In genomic region chr6:41581381-41581991, GRCh38 we compare ENCODE assay signal across 9 cellular contexts. TPM values are rescaled to one million over a fixed set of nuclear protein-coding genes. Genes with fewer than 3 reads are reported as not detected.
DNase-seq lines count a peak whose midpoint lies in the region; ATAC-seq and TF ChIP-seq lines count a peak whose summit lies in the region.
"Had no signal": no experiment of that assay in that cellular context is flagged by ENCODE, and none has a peak within 500 bp of the region (broad histone marks: within the 10 kb centered on the region; RNA-seq: fewer than 3 reads in every experiment).

No MANE protein-coding gene starts in this region.

- intact Hi-C loops in Caco-2 (cut with micrococcal nuclease; ENCODE audit: unreplicated experiment) = no loop called here
- intact Hi-C loops in dorsolateral prefrontal cortex (cut with DNase I) = no loop called here

- no peak for DNase-seq in Caco-2
- DNase-seq in NCI-H69 (lab: John Stamatoyannopoulos, UW) = peak; percentile 77
- peak; percentile 55 for DNase-seq in dedifferentiated amniotic fluid mesenchymal stem cell (ENCODE audit: extremely low spot score)
- peak; percentile 99 for DNase-seq in myocyte (ENCODE audit: low read depth)
- no peak for DNase-seq in dorsolateral prefrontal cortex
- DNase-seq in activated naive CD4-positive, alpha-beta T cell treated with Interleukin-2 at 50 U/mL for 16 hours = no peak
- no peak for DNase-seq in NOMO-1 treated with dmso at 0.1 percent for 144 hours (lab: John Stamatoyannopoulos, UW; ENCODE audit: unreplicated experiment)
- DNase-seq: activated T-cell treated with anti-CD3 and anti-CD28 coated beads, Interleukin-2, amount 50 U/mL, for 24 hours had no signal

- peak overlapping the region; percentile 75 for H3K27ac Mint-ChIP-seq in Caco-2 (ENCODE audit: unreplicated experiment)
- H3K27ac Mint-ChIP-seq: activated T-cell treated with anti-CD3 and anti-CD28 coated beads, Interleukin-2, amount 50 U/mL, for 24 hours had no signal

- BruUV-seq in Caco-2 (replicated peaks; lab: Mats Ljungman, UMichigan) = no TSS peak

- H3K9me3 Mint-ChIP-seq in Caco-2 (ENCODE audit: unreplicated experiment) = no peaks in the 10 kb centered on the region
- H3K9me3 Mint-ChIP-seq: activated T-cell treated with anti-CD3 and anti-CD28 coated beads, Interleukin-2, amount 50 U/mL, for 24 hours had no signal

- TF ChIP-seq CTCF in Caco-2 (IDR thresholded peaks at IDR 0.05; ENCODE audit: insufficient read depth in 1 of 2, low read depth in 1 of 2, low read length in 1 of 2, severe bottlenecking in 1 of 2, unreplicated experiment in 1 of 2) (no peak), dorsolateral prefrontal cortex (IDR thresholded peaks at IDR 0.05 in 54 of 56, conservative IDR thresholded peaks at IDR 0.05 in 2 of 56; ENCODE audit: low read depth in 1 of 56, partially characterized antibody in 56 of 56) (no peak)

- POLR2A ChIA-PET in Caco-2 (lab: Charles Lee) = no interaction called here

- no peaks in the 10 kb centered on the region for H3K9me3 ChIP-seq in Caco-2

- no peak overlapping the region for H3K4me3 ChIP-seq in Caco-2 (ENCODE audit: low read depth, low read length)
- H3K4me3 ChIP-seq in dorsolateral prefrontal cortex = no peak overlapping the region

- no peaks in the 10 kb centered on the region for H3K27me3 Mint-ChIP-seq in Caco-2 (ENCODE audit: insufficient read depth, unreplicated experiment)
- H3K27me3 Mint-ChIP-seq: activated T-cell treated with anti-CD3 and anti-CD28 coated beads, Interleukin-2, amount 50 U/mL, for 24 hours had no signal

- peaks cover 10% of the 10 kb centered on the region; the same call in 1 of the 2 replicates for H3K36me3 ChIP-seq in Caco-2 (ENCODE audit: control insufficient read depth, insufficient read depth, low read length)

- peak overlapping the region in 5 of 59 donors; percentile 10 to 47 (median 24) for H3K27ac ChIP-seq in dorsolateral prefrontal cortex

- CTCF ChIA-PET in Caco-2 (lab: Charles Lee) = no interaction called here

- H3K27me3 ChIP-seq in Caco-2 (replicated peaks; ENCODE audit: control insufficient read depth, insufficient read depth, low read length) = no peaks in the 10 kb centered on the region
- H3K27me3 ChIP-seq in dorsolateral prefrontal cortex = no peaks in the 10 kb centered on the region

- peaks cover 90% of the 10 kb centered on the region for H3K36me3 Mint-ChIP-seq in Caco-2 (ENCODE audit: insufficient read depth, unreplicated experiment)

- peaks cover 84% of the 10 kb centered on the region for H3K4me1 ChIP-seq in Caco-2

- ATAC-seq in HG03108 (IDR thresholded peaks at IDR 0.05; ENCODE audit: unreplicated experiment) = no peak

- H3K4me1 Mint-ChIP-seq in Caco-2 (ENCODE audit: low read depth, unreplicated experiment) = peaks cover 59% of the 10 kb centered on the region

- no peak overlapping the region for H3K4me3 Mint-ChIP-seq in Caco-2 (ENCODE audit: unreplicated experiment)
- H3K4me3 Mint-ChIP-seq: activated T-cell treated with anti-CD3 and anti-CD28 coated beads, Interleukin-2, amount 50 U/mL, for 24 hours had no signal

RNA-seq across cellular contexts. Expression of gene FOXP4, which starts 35.3 kb away (rescaled TPM):
- total RNA-seq in Caco-2 (2022) = 108 and 117 TPM in 2 replicates
- 3.1 and 7.1 TPM in 2 replicates for total RNA-seq in myocyte
- polyA plus RNA-seq in myocyte (2012) = 10.8 TPM
- 10 to 100 TPM; 19.2 to 35.8 (median 25.0) TPM for total RNA-seq in dorsolateral prefrontal cortex

RNA-seq across cellular contexts. Expression of gene MDFI, which starts 56.8 kb away (rescaled TPM):
- 0.51 TPM in 1 of 2 replicates, not detected in the other for total RNA-seq in Caco-2 (2022)
- total RNA-seq in myocyte = not detected in 2 replicates
- 0.10 TPM for polyA plus RNA-seq in myocyte (2012)
- total RNA-seq in dorsolateral prefrontal cortex = 10 to 100 TPM in 1 of 120 experiments, 1 to 10 TPM in 100, under 1 TPM in 18, not detected in 1; 0.46 to 11.7 (median 2.2) TPM

Comparison
In these comparisons a context has a peak if more than half of its experiments do, and no peak if none do; other contexts are left out.
1. DNase-seq: peak in NCI-H69 (single experiment), dedifferentiated amniotic fluid mesenchymal stem cell (single experiment) and myocyte (single experiment); none in Caco-2 (0 of 2), dorsolateral prefrontal cortex (0 of 10), activated naive CD4-positive, alpha-beta T cell treated with Interleukin-2 at 50 U/mL for 16 hours (single experiment) and NOMO-1 treated with dmso at 0.1 percent for 144 hours (single experiment).